In the genomic region with DNA sequence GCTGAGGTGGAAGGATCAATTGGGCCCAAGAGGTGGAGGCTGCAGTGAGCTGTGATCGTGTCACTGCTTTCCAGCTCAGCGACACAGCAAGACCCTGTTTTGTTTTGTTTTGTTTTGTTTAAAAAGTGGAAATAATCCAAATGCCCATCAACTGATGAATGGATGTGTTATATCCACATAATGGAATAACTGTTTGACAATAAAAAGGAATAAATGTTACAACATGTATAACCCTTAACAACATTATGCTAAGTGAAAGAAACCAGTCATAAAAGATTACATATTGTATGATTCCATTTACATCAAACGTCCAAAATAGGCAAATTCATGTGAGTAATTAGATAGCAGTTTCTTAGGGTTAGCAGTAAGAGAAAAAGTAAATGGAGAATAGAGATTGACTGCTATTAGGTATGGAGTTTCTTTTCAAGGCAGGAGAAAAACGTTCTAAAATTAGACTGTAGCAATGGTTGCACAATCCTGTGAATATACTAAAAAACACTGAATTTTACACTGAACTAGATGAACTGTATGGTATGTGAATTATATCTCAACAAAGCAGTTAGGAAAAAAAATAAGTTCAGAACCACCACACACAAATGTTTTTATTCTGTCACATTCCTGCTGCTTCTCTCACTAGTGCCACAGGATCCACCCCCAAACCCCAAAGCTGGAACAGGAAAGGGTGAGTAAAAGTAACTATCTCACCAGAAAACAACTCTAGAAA, we compare ENCODE assay signal across 9 cellular contexts.
A peak's percentile ranks its signal among the peaks of the same experiment; 100 is the strongest.
DNase-seq lines count a peak whose midpoint lies in the region; ATAC-seq lines count a peak whose summit lies in the region.
"Had no signal": no experiment of that assay in that cellular context is flagged by ENCODE, and none has a peak within 500 bp of the region (broad histone marks: within the 10 kb centered on the region; RNA-seq: fewer than 3 reads in every experiment).

No MANE protein-coding gene starts in this region.

- H3K27me3 Mint-ChIP-seq in activated naive CD4-positive, alpha-beta T cell treated with anti-CD3 and anti-CD28 coated beads, Interleukin-2, amount 10 ng/mL, durations not matched to agents 7 days and 5 days, result no peaks in the 10 kb centered on the region

- DNase-seq in NOMO-1 treated with DMSO at 0.1 percent for 48 hours (lab: John Stamatoyannopoulos, UW; ENCODE audit: unreplicated experiment), result peak; percentile 38
- DNase-seq in NOMO-1 treated with dmso at 0.1 percent for 144 hours (lab: John Stamatoyannopoulos, UW; ENCODE audit: unreplicated experiment), result no peak
- DNase-seq in activated naive CD4-positive, alpha-beta T cell treated with anti-CD3 and anti-CD28 coated beads, Interleukin-2, amount 10 ng/mL, durations not matched to agents 7 days and 5 days, result peak; percentile 37
- peak; percentile 49 for DNase-seq in globus pallidus (ENCODE audit: low spot score)
- DNase-seq in stimulated activated effector memory CD8-positive, alpha-beta T cell treated with anti-CD3 and anti-CD28 coated beads, Interleukin-12 subunit alpha, Interleukin-12 subunit beta, amount 100 ng/mL, for 72 hours (ENCODE audit: low spot score in 2 of 2), result no peak
- no peak for DNase-seq in COLO829 (ENCODE audit: low spot score)
- DNase-seq in stimulated activated naive CD4-positive, alpha-beta T cell treated with Interleukin-2 at 50 U/mL for 16 hours (lab: John Stamatoyannopoulos, UW), result no peak
- DNase-seq in kidney tubule cell (ENCODE audit: low spot score), result no peak
- DNase-seq: NCI-H446 treated with DMSO at 0.1 percent for 48 hours had no signal

- H3K36me3 Mint-ChIP-seq in activated naive CD4-positive, alpha-beta T cell treated with anti-CD3 and anti-CD28 coated beads, Interleukin-2, amount 10 ng/mL, durations not matched to agents 7 days and 5 days, result peaks cover 24% of the 10 kb centered on the region
- H3K36me3 Mint-ChIP-seq in stimulated activated effector memory CD8-positive, alpha-beta T cell treated with anti-CD3 and anti-CD28 coated beads, Interleukin-12 subunit alpha, Interleukin-12 subunit beta, amount 100 ng/mL, for 72 hours, result peaks cover 11% of the 10 kb centered on the region

- peaks cover 78% of the 10 kb centered on the region for H3K4me1 Mint-ChIP-seq in activated naive CD4-positive, alpha-beta T cell treated with anti-CD3 and anti-CD28 coated beads, Interleukin-2, amount 10 ng/mL, durations not matched to agents 7 days and 5 days
- H3K4me1 Mint-ChIP-seq in stimulated activated effector memory CD8-positive, alpha-beta T cell treated with anti-CD3 and anti-CD28 coated beads, Interleukin-12 subunit alpha, Interleukin-12 subunit beta, amount 100 ng/mL, for 72 hours, result peaks cover 84% of the 10 kb centered on the region

- ATAC-seq in stimulated activated effector memory CD8-positive, alpha-beta T cell treated with anti-CD3 and anti-CD28 coated beads, Interleukin-12 subunit alpha, Interleukin-12 subunit beta, amount 100 ng/mL, for 72 hours, result peak; percentile 51

- H3K27ac Mint-ChIP-seq in activated naive CD4-positive, alpha-beta T cell treated with anti-CD3 and anti-CD28 coated beads, Interleukin-2, amount 10 ng/mL, durations not matched to agents 7 days and 5 days, result peak overlapping the region; percentile 95
- H3K27ac Mint-ChIP-seq in stimulated activated effector memory CD8-positive, alpha-beta T cell treated with anti-CD3 and anti-CD28 coated beads, Interleukin-12 subunit alpha, Interleukin-12 subunit beta, amount 100 ng/mL, for 72 hours, result peak overlapping the region; percentile 96

- peak overlapping the region; percentile 67 for H3K4me3 Mint-ChIP-seq in activated naive CD4-positive, alpha-beta T cell treated with anti-CD3 and anti-CD28 coated beads, Interleukin-2, amount 10 ng/mL, durations not matched to agents 7 days and 5 days
- H3K4me3 Mint-ChIP-seq in stimulated activated effector memory CD8-positive, alpha-beta T cell treated with anti-CD3 and anti-CD28 coated beads, Interleukin-12 subunit alpha, Interleukin-12 subunit beta, amount 100 ng/mL, for 72 hours, result peak overlapping the region; percentile 62

- CTCF ChIA-PET in activated naive CD4-positive, alpha-beta T cell treated with anti-CD3 and anti-CD28 coated beads, Interleukin-2, amount 10 ng/mL, durations not matched to agents 7 days and 5 days (lab: Charles Lee), result no interaction called here

- no peaks in the 10 kb centered on the region for H3K9me3 Mint-ChIP-seq in activated naive CD4-positive, alpha-beta T cell treated with anti-CD3 and anti-CD28 coated beads, Interleukin-2, amount 10 ng/mL, durations not matched to agents 7 days and 5 days
- H3K9me3 Mint-ChIP-seq in stimulated activated effector memory CD8-positive, alpha-beta T cell treated with anti-CD3 and anti-CD28 coated beads, Interleukin-12 subunit alpha, Interleukin-12 subunit beta, amount 100 ng/mL, for 72 hours, result no peaks in the 10 kb centered on the region

Comparison
In these comparisons a context has a peak if more than half of its experiments do, and no peak if none do; other contexts are left out.
1. DNase-seq: peak in NOMO-1 treated with DMSO at 0.1 percent for 48 hours (single experiment), activated naive CD4-positive, alpha-beta T cell treated with anti-CD3 and anti-CD28 coated beads, Interleukin-2, amount 10 ng/mL, durations not matched to agents 7 days and 5 days (single experiment) and globus pallidus (single experiment); none in NOMO-1 treated with dmso at 0.1 percent for 144 hours (single experiment), stimulated activated effector memory CD8-positive, alpha-beta T cell treated with anti-CD3 and anti-CD28 coated beads, Interleukin-12 subunit alpha, Interleukin-12 subunit beta, amount 100 ng/mL, for 72 hours (0 of 2), COLO829 (single experiment), stimulated activated naive CD4-positive, alpha-beta T cell treated with Interleukin-2 at 50 U/mL for 16 hours (single experiment) and kidney tubule cell (single experiment).